Comparison of ENCODE assay signal across 1 cellular context in genomic region chr12:14840616-14841015, GRCh38.
TF ChIP-seq lines count a peak whose summit lies in the region.

No MANE protein-coding gene starts in this region.

TF ChIP-seq in A549, 52 proteins besides CTCF, POLR2A, EP300 and RAD21:
- TF ChIP-seq TFCP2L1 (CRISPR knock-in tag; IDR thresholded peaks at IDR 0.05) (no peak), FOXS1 (CRISPR knock-in tag; IDR thresholded peaks at IDR 0.05) (no peak), CHD4 (IDR thresholded peaks at IDR 0.05; ENCODE audit: borderline replicate concordance) (no peak), USF2 (IDR thresholded peaks at IDR 0.05) (no peak), HOXA7 (CRISPR knock-in tag; IDR thresholded peaks at IDR 0.05) (no peak), MAZ (IDR thresholded peaks at IDR 0.05; ENCODE audit: borderline replicate concordance, low read depth, low read length) (no peak), ELK1 (IDR thresholded peaks at IDR 0.05; ENCODE audit: low read depth, low read length) (no peak), E2F6 (IDR thresholded peaks at IDR 0.05; ENCODE audit: borderline replicate concordance, low read depth) (no peak), RNF2 (IDR thresholded peaks at IDR 0.05; ENCODE audit: borderline replicate concordance, low read depth) (no peak), NFE2L2 (conservative IDR thresholded peaks at IDR 0.05; ENCODE audit: low read length) (no peak), RCOR1 (IDR thresholded peaks at IDR 0.05; ENCODE audit: low read depth, low read length) (no peak), BCL3 (IDR thresholded peaks at IDR 0.05) (no peak), MAX (IDR thresholded peaks at IDR 0.05) (no peak)
